Comparison of ENCODE assay signal across 8 cellular contexts in the genomic region with DNA sequence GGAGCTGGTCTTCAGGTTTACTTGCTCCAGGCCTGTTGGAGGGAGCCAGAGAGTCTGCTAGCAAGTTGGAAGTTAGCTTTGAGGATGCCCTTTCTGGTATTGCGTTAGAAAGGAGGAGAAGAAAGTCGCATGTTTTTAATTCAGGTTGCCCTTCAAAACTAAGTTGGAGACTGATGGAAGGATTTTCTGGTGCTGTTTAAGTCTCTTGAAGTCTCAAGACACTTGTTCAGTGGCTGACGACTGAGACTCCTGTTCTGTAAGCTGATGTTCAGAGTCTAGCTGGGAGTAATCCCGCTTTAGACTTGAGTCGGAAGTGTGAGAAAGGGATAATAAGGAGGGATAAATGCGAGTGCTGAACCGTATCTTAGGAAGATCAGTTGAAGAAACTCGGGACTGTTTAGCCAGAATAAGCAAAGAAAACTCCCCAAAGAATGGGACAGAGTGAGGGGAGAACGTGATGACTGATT. TPM values are rescaled to one million over a fixed set of nuclear protein-coding genes. Genes with fewer than 3 reads are reported as not detected.
DNase-seq lines count a peak whose midpoint lies in the region; ATAC-seq and TF ChIP-seq lines count a peak whose summit lies in the region.

No MANE protein-coding gene starts in this region.

- H3K23ac ChIP-seq in trophoblast cell (ENCODE audit: low read length) = no peak overlapping the region

- peaks cover 3% of the 10 kb centered on the region; the same call in 1 of the 2 replicates for H4K20me1 ChIP-seq in SU-DHL-6 (ENCODE audit: low read depth, low read length)

- peak overlapping the region; percentile 28 for H2BK5ac ChIP-seq in trophoblast cell (ENCODE audit: low read depth, low read length, poor library complexity)

- peaks cover 56% of the 10 kb centered on the region for H3K4me1 Mint-ChIP-seq in activated T-cell treated with anti-CD3 and anti-CD28 coated beads, Interleukin-2, amount 50 U/mL, for 24 hours (ENCODE audit: low read depth)

- no peaks in the 10 kb centered on the region for H3F3A ChIP-seq in SU-DHL-6 (ENCODE audit: insufficient read depth)

- H4K8ac ChIP-seq in trophoblast cell (ENCODE audit: low read depth, low read length) = peak overlapping the region; percentile 86

- H3K4ac ChIP-seq in trophoblast cell (ENCODE audit: low read depth, low read length) = no peak overlapping the region

- H3K79me1 ChIP-seq in trophoblast cell (ENCODE audit: low read length) = peaks cover 9% of the 10 kb centered on the region

- H4K12ac ChIP-seq in trophoblast cell (ENCODE audit: low read depth, low read length) = peak overlapping the region; percentile 37

- H3K4me2 ChIP-seq in SU-DHL-6 (ENCODE audit: low read depth, low read length, poor library complexity, severe bottlenecking) = peak overlapping the region; percentile 87
- H3K4me2 ChIP-seq in trophoblast cell (ENCODE audit: low read length) = peak overlapping the region; percentile 53

- no peak overlapping the region for H2BK12ac ChIP-seq in trophoblast cell (ENCODE audit: low read length)

- H3K27me3 Mint-ChIP-seq in activated T-cell treated with anti-CD3 and anti-CD28 coated beads, Interleukin-2, amount 50 U/mL, for 24 hours = peaks cover 35% of the 10 kb centered on the region

- peak overlapping the region; percentile 24 for H2BK120ac ChIP-seq in trophoblast cell (ENCODE audit: insufficient read depth, low read length, poor library complexity)

- peak overlapping the region; percentile 61 for H3K4me3 ChIP-seq in SU-DHL-6 (ENCODE audit: insufficient read depth, low read length, poor library complexity, severe bottlenecking)
- H3K4me3 ChIP-seq in foreskin fibroblast (ENCODE audit: low read depth in 1 of 2, low read length in 2 of 2) = peak overlapping the region; percentile 78 to 91
- H3K4me3 ChIP-seq in trophoblast cell (ENCODE audit: low read depth, low read length) = peak overlapping the region; percentile 82

- H3K36me3 Mint-ChIP-seq in activated T-cell treated with anti-CD3 and anti-CD28 coated beads, Interleukin-2, amount 50 U/mL, for 24 hours (ENCODE audit: low read depth) = peaks cover 59% of the 10 kb centered on the region

- ATAC-seq in HG02852 (IDR thresholded peaks at IDR 0.05; ENCODE audit: unreplicated experiment) = no peak

- H3K9me3 ChIP-seq in SU-DHL-6 (ENCODE audit: insufficient read depth, low read length) (no peaks in the 10 kb centered on the region), trophoblast cell (ENCODE audit: insufficient read depth, low read depth, low read length) (peaks cover 3% of the 10 kb centered on the region)

- peaks cover 4 to 13% of the 10 kb centered on the region in 2 experiments for H3K4me1 ChIP-seq in trophoblast cell (ENCODE audit: control insufficient read depth in 1 of 2, insufficient read depth in 2 of 2, low read length in 2 of 2)

- H3K14ac ChIP-seq in trophoblast cell (ENCODE audit: low read length) = peak overlapping the region; percentile 83

- H3K4me3 Mint-ChIP-seq in activated T-cell treated with anti-CD3 and anti-CD28 coated beads, Interleukin-2, amount 50 U/mL, for 24 hours = peak overlapping the region; percentile 98

- H3K27me3 ChIP-seq in SU-DHL-6 (ENCODE audit: low read length) (no peaks in the 10 kb centered on the region), trophoblast cell (ENCODE audit: insufficient read depth, low read length) (peaks cover 28% of the 10 kb centered on the region)

- peak overlapping the region; percentile 38 for H3K18ac ChIP-seq in trophoblast cell (ENCODE audit: low read length)

- H2AK5ac ChIP-seq in trophoblast cell (ENCODE audit: low read length) = no peak overlapping the region

- H4K91ac ChIP-seq in trophoblast cell (ENCODE audit: low read depth, low read length) = peak overlapping the region; percentile 68

- intact Hi-C loops in posterior cingulate gyrus (cut with DNase I) = loop anchor here (2.0 kb wide), 1 partner anchor 97 kb away; no protein-coding TSS in a partner anchor

- peaks cover 40% of the 10 kb centered on the region for H3K79me2 ChIP-seq in SU-DHL-6 (ENCODE audit: insufficient read depth, low read length)
- peaks cover 5% of the 10 kb centered on the region for H3K79me2 ChIP-seq in trophoblast cell (ENCODE audit: control insufficient read depth, insufficient read depth, low read length, poor library complexity)

- no peaks in the 10 kb centered on the region for H3K9me3 Mint-ChIP-seq in activated T-cell treated with anti-CD3 and anti-CD28 coated beads, Interleukin-2, amount 50 U/mL, for 24 hours

- no peaks in the 10 kb centered on the region for H3K9me2 ChIP-seq in SU-DHL-6 (replicated peaks; ENCODE audit: insufficient read depth, low read length)

- peak overlapping the region; percentile 62 for H3K27ac ChIP-seq in SU-DHL-6 (ENCODE audit: low read depth, low read length)
- H3K27ac ChIP-seq in trophoblast cell (ENCODE audit: low read depth, low read length) = peak overlapping the region; percentile 73

- H2AFZ ChIP-seq in SU-DHL-6 (ENCODE audit: low read depth, low read length, severe bottlenecking) (peak overlapping the region; percentile 13), trophoblast cell (ENCODE audit: insufficient read depth, low read length, poor library complexity) (peak overlapping the region; percentile 80)

- DNase-seq in activated T-cell treated with anti-CD3 and anti-CD28 coated beads, Interleukin-2, amount 50 U/mL, for 24 hours = no peak
- DNase-seq in activated T-cell treated with anti-CD3 and anti-CD28 coated beads, Interleukin-2, amount 50 U/mL, for 1 hour = no peak
- DNase-seq in foreskin fibroblast (no peak), trophoblast cell (peak in 1 of 2 donors; percentile 38), posterior cingulate gyrus (no peak), NCI-H345 treated with DMSO at 0.1 percent for 48 hours (lab: John Stamatoyannopoulos, UW; ENCODE audit: unreplicated experiment) (no peak)

- H3K9ac ChIP-seq in SU-DHL-6 (ENCODE audit: low read length) (peak overlapping the region; percentile 75), trophoblast cell (ENCODE audit: low read length) (peak overlapping the region; percentile 1)

- no CpG with 5 or more reads among the region's 9 CpGs for WGBS in trophoblast cell (ENCODE audit: extremely low coverage, insufficient coverage, insufficient read length)

- H3K27ac Mint-ChIP-seq in activated T-cell treated with anti-CD3 and anti-CD28 coated beads, Interleukin-2, amount 50 U/mL, for 24 hours = peak overlapping the region; percentile 99

- H3K36me3 ChIP-seq in SU-DHL-6 (ENCODE audit: low read length) (peaks cover 14% of the 10 kb centered on the region; the same call in 1 of the 2 replicates), trophoblast cell (ENCODE audit: control insufficient read depth in 1 of 2, insufficient read depth in 2 of 2, low read length in 2 of 2) (peaks cover 7 to 15% of the 10 kb centered on the region in 2 experiments)

- TF ChIP-seq CTCF in SU-DHL-6 (IDR thresholded peaks at IDR 0.05; ENCODE audit: insufficient read depth, low read length, poor library complexity, severe bottlenecking) (no peak), foreskin fibroblast (IDR thresholded peaks at IDR 0.05; ENCODE audit: low read depth, low read length) (no peak)

RNA-seq across cellular contexts. Expression of gene AATF, which starts 0.7 kb away (rescaled TPM):
- polyA plus RNA-seq in trophoblast cell (2013) = 80.0 and 80.8 TPM in 2 replicates

RNA-seq across cellular contexts. Expression of gene LHX1, which starts 12.2 kb away (rescaled TPM):
- polyA plus RNA-seq in trophoblast cell (2013) = 0.33 and 0.37 TPM in 2 replicates
